ENCODE assay signal across 8 cellular contexts in the genomic region with DNA sequence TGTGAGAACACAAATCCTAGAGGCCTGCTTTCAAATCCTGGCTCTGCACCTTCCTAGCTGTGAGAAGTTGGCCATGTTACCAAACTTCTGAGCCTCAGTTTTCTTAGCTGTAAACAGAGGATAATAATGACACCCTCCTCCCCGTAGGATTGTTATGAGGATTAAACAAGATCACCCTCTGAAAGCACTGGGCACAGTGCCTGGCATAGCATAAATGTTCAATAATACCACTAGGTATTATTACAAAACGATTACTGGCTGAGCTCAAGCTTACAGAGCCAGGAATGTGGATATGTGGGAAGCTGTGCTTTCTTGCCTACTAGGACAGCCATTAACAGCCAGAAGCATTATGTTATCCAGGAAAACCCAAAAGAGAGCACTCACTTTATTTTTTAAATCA. TPM values are rescaled to one million over a fixed set of nuclear protein-coding genes. Genes with fewer than 3 reads are reported as not detected.
"Had no signal": no experiment of that assay in that cellular context is flagged by ENCODE, and none has a peak within 500 bp of the region (broad histone marks: within the 10 kb centered on the region; RNA-seq: fewer than 3 reads in every experiment).

No MANE protein-coding gene starts in this region.

- DNase-seq: GM23248, GOT3, H7, HFFc6, IMR-90 had no signal

- H2AFZ ChIP-seq: GM23248 had no signal

- H3K4me1 ChIP-seq: HAP-1 had no signal

- H3K36me3 ChIP-seq: HAP-1 had no signal

- H3K27ac ChIP-seq: GM23248 had no signal

- H3K4me3 ChIP-seq: GM23248, HAP-1 had no signal

- H3K9me3 ChIP-seq: HAP-1 had no signal

- H3K9ac ChIP-seq: GM23248 had no signal

RNA-seq across cellular contexts. Expression of gene POU4F3, which starts 30.8 kb away (rescaled TPM):
- total RNA-seq: GM23248, H4, HT-29, IMR-90 had no signal
- polyA plus RNA-seq: GM23248 had no signal
